In the genomic region with DNA sequence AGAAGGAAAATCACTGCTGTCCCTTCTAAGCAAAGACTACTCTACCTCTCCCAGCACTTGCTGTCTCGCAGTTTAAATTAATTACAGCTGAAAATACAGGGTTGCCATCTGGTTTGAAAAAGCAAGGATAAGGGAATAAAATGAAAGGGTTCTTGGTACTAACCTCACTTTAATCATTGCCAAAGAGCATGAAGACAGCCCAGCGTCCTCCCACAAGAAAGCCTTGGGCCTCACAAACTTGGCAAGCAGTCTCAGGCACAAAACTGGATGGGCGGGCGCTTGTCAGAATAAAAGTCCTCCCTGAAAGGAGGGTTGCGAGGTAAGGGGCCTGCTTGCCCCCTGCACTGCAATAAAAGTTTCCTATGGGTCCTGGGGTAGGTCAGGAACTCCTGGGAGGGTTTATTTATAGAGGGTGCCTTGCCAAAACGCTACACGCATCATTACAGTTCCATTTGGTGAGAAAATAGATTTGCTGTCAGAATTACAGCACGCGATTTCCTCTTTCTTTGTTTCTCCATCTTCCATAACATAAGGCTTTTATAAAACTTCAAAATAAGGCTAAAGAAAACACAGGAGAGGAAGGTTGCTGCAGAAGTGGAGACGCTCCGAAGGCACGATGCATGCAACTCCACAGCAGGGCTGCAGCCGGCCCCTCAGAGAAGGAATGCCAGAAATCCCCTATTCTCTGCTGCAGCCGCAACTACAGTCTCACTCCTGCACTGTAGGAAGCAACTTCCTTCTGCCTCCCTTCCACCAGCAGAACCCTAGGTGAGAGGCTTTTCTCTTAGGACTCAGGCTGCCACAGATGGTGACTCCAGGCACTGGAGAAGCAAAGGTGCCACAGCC, we compare ENCODE assay signal across 9 cellular contexts.
DNase-seq lines count a peak whose midpoint lies in the region; ATAC-seq, FAIRE-seq and TF ChIP-seq lines count a peak whose summit lies in the region.
"Had no signal": no experiment of that assay in that cellular context is flagged by ENCODE, and none has a peak within 500 bp of the region (broad histone marks: within the 10 kb centered on the region; RNA-seq: fewer than 3 reads in every experiment).

No MANE protein-coding gene starts in this region.

- H3K9me3 Mint-ChIP-seq in H9 (no peaks in the 10 kb centered on the region), memory B cell (no peaks in the 10 kb centered on the region)

- intact Hi-C loops in thyroid gland (cut with DNase I): no loop called here

- H3K4me3 Mint-ChIP-seq in H9: peak overlapping the region; percentile 64 to 75
- H3K4me3 Mint-ChIP-seq in memory B cell: peak overlapping the region; percentile 22

- H3K9ac ChIP-seq in H9 (ENCODE audit: extremely low read depth, insufficient read length, low read length): peak overlapping the region; percentile 13

- H3K36me3 ChIP-seq in BE2C (no peaks in the 10 kb centered on the region; the same call in 1 of the 2 replicates), thyroid gland (no peaks in the 10 kb centered on the region)

- TF ChIP-seq CTCF in BE2C (IDR thresholded peaks at IDR 0.05; ENCODE audit: low read depth, low read length): no peak
- TF ChIP-seq CTCF in H9 (conservative IDR thresholded peaks at IDR 0.05): no peak
- no peak for TF ChIP-seq CTCF in thyroid gland (IDR thresholded peaks at IDR 0.05)

- H2BK12ac ChIP-seq in H9 (ENCODE audit: insufficient read length, low read depth, low read length): no peak overlapping the region

- H4K8ac ChIP-seq in H9 (replicated peaks; ENCODE audit: insufficient read length, low read depth, low read length): no peak overlapping the region

- peak in 1 of 2 donors; percentile 29 for TF ChIP-seq POLR2A in thyroid gland (IDR thresholded peaks at IDR 0.05)

- no peak overlapping the region for H2BK15ac ChIP-seq in H9 (ENCODE audit: low read depth, low read length)

- no peak overlapping the region for H2BK120ac ChIP-seq in H9 (ENCODE audit: low read depth, low read length, poor library complexity, severe bottlenecking)

- H3K4me2 ChIP-seq in H9 (ENCODE audit: insufficient read depth, insufficient read length, low read length): peak overlapping the region; percentile 61

- H3K79me2 ChIP-seq in H9 (ENCODE audit: insufficient read depth, low read length): peaks cover 32% of the 10 kb centered on the region; the same call in 1 of the 2 replicates

- peak overlapping the region; percentile 39 for H3K4me3 ChIP-seq in BE2C (ENCODE audit: low read depth, low read length)
- peak overlapping the region in 1 of 3 donors; percentile 11 for H3K4me3 ChIP-seq in thyroid gland (replicated peaks in 1 of 3)

- no CpG with 5 or more reads among the region's 14 CpGs for WGBS in H9 (ENCODE audit: extremely low coverage, insufficient read length, low lambda C conversion rate)
- WGBS in thyroid gland, 2 donors: 13 to 14% methylated on average over 14 of the region's 14 CpGs

- peaks cover 10% of the 10 kb centered on the region for H3K79me1 ChIP-seq in H9 (ENCODE audit: insufficient read depth, low read depth, low read length, poor library complexity, severe bottlenecking)

- DNase-seq in BE2C: peak; percentile 40
- peak; percentile 61 for DNase-seq in H9
- peak; percentile 96 for DNase-seq in RPMI7951 (ENCODE audit: low read depth)
- no peak for DNase-seq in memory B cell (ENCODE audit: low spot score in 2 of 2)
- peak; percentile 79 to 84 for DNase-seq in thyroid gland
- no peak for DNase-seq in AML-193 (lab: John Stamatoyannopoulos, UW)

- no peaks in the 10 kb centered on the region for H4K20me1 ChIP-seq in H9 (ENCODE audit: control insufficient read depth, insufficient read depth, insufficient read length)

- peaks cover 7% of the 10 kb centered on the region for H3K23me2 ChIP-seq in H9 (ENCODE audit: insufficient read length, low read depth, low read length, poor library complexity, severe bottlenecking)

- H4K91ac ChIP-seq in H9 (ENCODE audit: insufficient read length, low read depth, low read length): no peak overlapping the region

- H3K27me3 Mint-ChIP-seq in H9 (ENCODE audit: low read depth): no peaks in the 10 kb centered on the region
- no peaks in the 10 kb centered on the region for H3K27me3 Mint-ChIP-seq in memory B cell

- H3K4ac ChIP-seq in H9 (ENCODE audit: low read depth, low read length): no peak overlapping the region

- H3K4me1 ChIP-seq in BE2C (peaks cover 2% of the 10 kb centered on the region; the same call in 1 of the 2 replicates), H9 (ENCODE audit: insufficient read depth, low read length) (peaks cover 13% of the 10 kb centered on the region), thyroid gland (peaks cover 30 to 47% of the 10 kb centered on the region in 2 donors)

- ATAC-seq in memory B cell (ENCODE audit: low read depth): no peak
- ATAC-seq in GM21367 (IDR thresholded peaks at IDR 0.05; ENCODE audit: unreplicated experiment): no peak

- H2AK5ac ChIP-seq in H9 (ENCODE audit: insufficient read length, low read length): no peak overlapping the region

- H3T11ph ChIP-seq in H9 (ENCODE audit: low read length): no peak overlapping the region

- no peak overlapping the region for H2BK5ac ChIP-seq in H9 (ENCODE audit: insufficient read length, low read length)

- H3K14ac ChIP-seq in H9 (ENCODE audit: insufficient read depth, low read length): peak overlapping the region; percentile 80

- peak overlapping the region; percentile 91 to 96 (median 94); a peak in 6 of 7 replicates for H3K27ac Mint-ChIP-seq in H9
- H3K27ac Mint-ChIP-seq in memory B cell: peak overlapping the region; percentile 20

- H3K18ac ChIP-seq in H9 (ENCODE audit: insufficient read length, low read depth, low read length): no peak overlapping the region

- peaks cover 7 to 8% (median 7%) of the 10 kb centered on the region in 3 experiments for H3K36me3 Mint-ChIP-seq in H9 (ENCODE audit: insufficient read depth in 1 of 3, low read depth in 3 of 3)
- H3K36me3 Mint-ChIP-seq in memory B cell: peaks cover 16% of the 10 kb centered on the region

- no peak overlapping the region for H3K56ac ChIP-seq in H9 (ENCODE audit: insufficient read length, low read depth, low read length)

- H3K27me3 ChIP-seq in BE2C: no peaks in the 10 kb centered on the region
- H3K27me3 ChIP-seq in H9 (ENCODE audit: insufficient read depth, low read length): no peaks in the 10 kb centered on the region
- no peaks in the 10 kb centered on the region for H3K27me3 ChIP-seq in thyroid gland

- H3K9me3 ChIP-seq in BE2C: no peaks in the 10 kb centered on the region
- no peaks in the 10 kb centered on the region for H3K9me3 ChIP-seq in H9 (ENCODE audit: control insufficient read depth, low read depth, low read length)
- no peaks in the 10 kb centered on the region for H3K9me3 ChIP-seq in thyroid gland

- H2BK20ac ChIP-seq in H9 (ENCODE audit: low read depth, low read length, poor library complexity, severe bottlenecking): no peak overlapping the region

- no peak overlapping the region for H3K23ac ChIP-seq in H9 (ENCODE audit: insufficient read length, low read depth, low read length)

- FAIRE-seq in endometrium (lab: Jason Lieb, UNC): peak; percentile 50

- H4K5ac ChIP-seq in H9 (ENCODE audit: insufficient read length, low read depth, low read length): no peak overlapping the region

- H3K4me1 Mint-ChIP-seq in H9: peaks cover 43 to 46% of the 10 kb centered on the region in 2 experiments
- peaks cover 36% of the 10 kb centered on the region for H3K4me1 Mint-ChIP-seq in memory B cell

- no peak overlapping the region for H2AFZ ChIP-seq in H9 (ENCODE audit: low read length)

- peak overlapping the region; percentile 13 for H3K27ac ChIP-seq in H9 (ENCODE audit: insufficient read length, low read depth, low read length)
- H3K27ac ChIP-seq in thyroid gland: peak overlapping the region; percentile 68 to 86 (median 86)
- H3K27ac ChIP-seq: HL-60 had no signal

Comparison
In these comparisons a context has a peak if more than half of its experiments do, and no peak if none do; other contexts are left out.
1. DNase-seq: peak in BE2C (single experiment), H9 (single experiment), RPMI7951 (single experiment) and thyroid gland (2 of 2); none in memory B cell (0 of 2) and AML-193 (0 of 2).